19 cellular contexts compared by ENCODE assay signal in genomic region chr10:6130851-6131470, GRCh38. TPM values are rescaled to one million over a fixed set of nuclear protein-coding genes. Genes with fewer than 3 reads are reported as not detected.
DNase-seq lines count a peak whose midpoint lies in the region; ATAC-seq and TF ChIP-seq lines count a peak whose summit lies in the region.
"Had no signal": no experiment of that assay in that cellular context is flagged by ENCODE, and none has a peak within 500 bp of the region (broad histone marks: within the 10 kb centered on the region; RNA-seq: fewer than 3 reads in every experiment).

No MANE protein-coding gene starts in this region.

- H3K9me3 ChIP-seq in psoas muscle: no peaks in the 10 kb centered on the region

- no peaks in the 10 kb centered on the region for H3K27me3 ChIP-seq in psoas muscle (ENCODE audit: insufficient read depth in 3 of 3, low read length in 2 of 3)

- H3K4me1 ChIP-seq in psoas muscle: peaks cover 5% of the 10 kb centered on the region

- peak overlapping the region; percentile 15 for H3K27ac Mint-ChIP-seq in activated CD4-positive, alpha-beta T cell treated with anti-CD3 and anti-CD28 coated beads, Interleukin-2, amount 10 ng/mL, durations not matched to agents 24 days and 14 days
- H3K27ac Mint-ChIP-seq in stimulated activated naive CD8-positive, alpha-beta T cell treated with anti-CD3 and anti-CD28 coated beads, Interleukin-15, Interleukin-2, amounts not matched to agents 100 ng/mL and 50 ng/mL, for 24 hours: peak overlapping the region; percentile 91
- no peak overlapping the region for H3K27ac Mint-ChIP-seq in stimulated activated naive CD8-positive, alpha-beta T cell treated with anti-CD3 and anti-CD28 coated beads, Interleukin-15, amount 100 ng/mL, for 72 hours

- H3K27ac ChIP-seq in coronary artery (no peak overlapping the region), psoas muscle (no peak overlapping the region)

- no peaks in the 10 kb centered on the region for H3K27me3 Mint-ChIP-seq in activated CD4-positive, alpha-beta T cell treated with anti-CD3 and anti-CD28 coated beads, Interleukin-2, amount 10 ng/mL, durations not matched to agents 24 days and 14 days
- peaks cover 13% of the 10 kb centered on the region for H3K27me3 Mint-ChIP-seq in stimulated activated naive CD8-positive, alpha-beta T cell treated with anti-CD3 and anti-CD28 coated beads, Interleukin-15, Interleukin-2, amounts not matched to agents 100 ng/mL and 50 ng/mL, for 24 hours
- H3K27me3 Mint-ChIP-seq in stimulated activated naive CD8-positive, alpha-beta T cell treated with anti-CD3 and anti-CD28 coated beads, Interleukin-15, amount 100 ng/mL, for 72 hours: peaks cover 9% of the 10 kb centered on the region

- no peak for DNase-seq in activated CD4-positive, alpha-beta T cell treated with anti-CD3 and anti-CD28 coated beads, Interleukin-2, amount 10 ng/mL, durations not matched to agents 24 days and 14 days
- no peak for DNase-seq in activated CD4-positive, alpha-beta T cell treated with anti-CD3 and anti-CD28 coated beads, Interleukin-2, amount 50 U/mL, for 4 hours
- DNase-seq in stimulated activated naive CD8-positive, alpha-beta T cell treated with anti-CD3 and anti-CD28 coated beads, Interleukin-15, amount 100 ng/mL, for 72 hours: no peak
- DNase-seq in coronary artery (ENCODE audit: low spot score) (peak; percentile 38), NCI-H1105 treated with DMSO at 0.1 percent for 48 hours (lab: John Stamatoyannopoulos, UW) (no peak), NOMO-1 treated with DMSO at 0.1 percent for 48 hours (lab: John Stamatoyannopoulos, UW; ENCODE audit: unreplicated experiment) (no peak), psoas muscle (no peak)
- DNase-seq: C1 segment of cervical spinal cord, DMS 273 treated with DMSO at 0.1 percent for 48 hours, GF-D8, HCEC 1CT, MV-4-11, NCI-H1436, NCI-H2029 treated with DMSO at 0.1 percent for 48 hours, NCI-H2171 treated with DMSO at 0.1 percent for 48 hours, NCI-H510A, NCI-H774 had no signal

- H3K4me1 Mint-ChIP-seq in activated CD4-positive, alpha-beta T cell treated with anti-CD3 and anti-CD28 coated beads, Interleukin-2, amount 10 ng/mL, durations not matched to agents 24 days and 14 days: peaks cover 48% of the 10 kb centered on the region
- peaks cover 51% of the 10 kb centered on the region for H3K4me1 Mint-ChIP-seq in stimulated activated naive CD8-positive, alpha-beta T cell treated with anti-CD3 and anti-CD28 coated beads, Interleukin-15, Interleukin-2, amounts not matched to agents 100 ng/mL and 50 ng/mL, for 24 hours (ENCODE audit: low read depth)
- peaks cover 72% of the 10 kb centered on the region for H3K4me1 Mint-ChIP-seq in stimulated activated naive CD8-positive, alpha-beta T cell treated with anti-CD3 and anti-CD28 coated beads, Interleukin-15, amount 100 ng/mL, for 72 hours

- 79 to 87% (median 83%) methylated on average over 7 of the region's 7 CpGs for WGBS in psoas muscle, 3 donors

- TF ChIP-seq CTCF in coronary artery (IDR thresholded peaks at IDR 0.05) (no peak), psoas muscle (IDR thresholded peaks at IDR 0.05) (no peak)

- H3K4me3 Mint-ChIP-seq in activated CD4-positive, alpha-beta T cell treated with anti-CD3 and anti-CD28 coated beads, Interleukin-2, amount 10 ng/mL, durations not matched to agents 24 days and 14 days: no peak overlapping the region
- no peak overlapping the region for H3K4me3 Mint-ChIP-seq in stimulated activated naive CD8-positive, alpha-beta T cell treated with anti-CD3 and anti-CD28 coated beads, Interleukin-15, Interleukin-2, amounts not matched to agents 100 ng/mL and 50 ng/mL, for 24 hours
- H3K4me3 Mint-ChIP-seq in stimulated activated naive CD8-positive, alpha-beta T cell treated with anti-CD3 and anti-CD28 coated beads, Interleukin-15, amount 100 ng/mL, for 72 hours: no peak overlapping the region

- intact Hi-C loops in activated CD4-positive, alpha-beta T cell treated with anti-CD3 and anti-CD28 coated beads, Interleukin-2, amount 10 ng/mL, durations not matched to agents 24 days and 14 days (cut with micrococcal nuclease): loop anchor here (1.0 to 10.0 kb wide), 7 partner anchors 10 to 364 kb away; no protein-coding TSS in a partner anchor
- intact Hi-C loops in psoas muscle (cut with DNase I): no loop called here

- no peaks in the 10 kb centered on the region for H3K36me3 Mint-ChIP-seq in activated CD4-positive, alpha-beta T cell treated with anti-CD3 and anti-CD28 coated beads, Interleukin-2, amount 10 ng/mL, durations not matched to agents 24 days and 14 days (ENCODE audit: low read depth)
- H3K36me3 Mint-ChIP-seq in stimulated activated naive CD8-positive, alpha-beta T cell treated with anti-CD3 and anti-CD28 coated beads, Interleukin-15, Interleukin-2, amounts not matched to agents 100 ng/mL and 50 ng/mL, for 24 hours (ENCODE audit: low read depth): no peaks in the 10 kb centered on the region

- H3K4me3 ChIP-seq in coronary artery (no peak overlapping the region), psoas muscle (no peak overlapping the region)
- H3K4me3 ChIP-seq: K562 had no signal

- peaks cover 0 to 4% of the 10 kb centered on the region in 2 donors for H3K36me3 ChIP-seq in psoas muscle (ENCODE audit: insufficient read depth in 1 of 2, low read depth in 1 of 2)

- ATAC-seq in stimulated activated naive CD8-positive, alpha-beta T cell treated with anti-CD3 and anti-CD28 coated beads, Interleukin-15, amount 100 ng/mL, for 72 hours: no peak
- no peak for ATAC-seq in psoas muscle

- H3K9me3 Mint-ChIP-seq in activated CD4-positive, alpha-beta T cell treated with anti-CD3 and anti-CD28 coated beads, Interleukin-2, amount 10 ng/mL, durations not matched to agents 24 days and 14 days: no peaks in the 10 kb centered on the region
- H3K9me3 Mint-ChIP-seq in stimulated activated naive CD8-positive, alpha-beta T cell treated with anti-CD3 and anti-CD28 coated beads, Interleukin-15, Interleukin-2, amounts not matched to agents 100 ng/mL and 50 ng/mL, for 24 hours: no peaks in the 10 kb centered on the region
- H3K9me3 Mint-ChIP-seq in stimulated activated naive CD8-positive, alpha-beta T cell treated with anti-CD3 and anti-CD28 coated beads, Interleukin-15, amount 100 ng/mL, for 72 hours: no peaks in the 10 kb centered on the region

RNA-seq across cellular contexts. Expression of gene RBM17, which starts 42.1 kb away (rescaled TPM):
- total RNA-seq in activated CD4-positive, alpha-beta T cell treated with anti-CD3 and anti-CD28 coated beads, Interleukin-2, amount 10 ng/mL, durations not matched to agents 24 days and 14 days: 258 and 262 TPM in 2 replicates
- total RNA-seq in psoas muscle: 100 to 1,000 TPM in 1 of 4 donors, 10 to 100 TPM in 3; 74.4 to 104 (median 86.5) TPM
- 100 to 1,000 TPM in 2 of 3 donors, 10 to 100 TPM in 1; 76.0 to 157 (median 110) TPM for polyA plus RNA-seq in psoas muscle

Comparison
In these comparisons a context has a peak if more than half of its experiments do, and no peak if none do; other contexts are left out.
1. H3K27ac Mint-ChIP-seq: peak in activated CD4-positive, alpha-beta T cell treated with anti-CD3 and anti-CD28 coated beads, Interleukin-2, amount 10 ng/mL, durations not matched to agents 24 days and 14 days (single experiment) and stimulated activated naive CD8-positive, alpha-beta T cell treated with anti-CD3 and anti-CD28 coated beads, Interleukin-15, Interleukin-2, amounts not matched to agents 100 ng/mL and 50 ng/mL, for 24 hours (single experiment); none in stimulated activated naive CD8-positive, alpha-beta T cell treated with anti-CD3 and anti-CD28 coated beads, Interleukin-15, amount 100 ng/mL, for 72 hours (0 of 2).